In genomic region chr2:71457123-71457958, GRCh38 we compare ENCODE assay signal across 22 cellular contexts. TPM values are rescaled to one million over a fixed set of nuclear protein-coding genes. Genes with fewer than 3 reads are reported as not detected.
DNase-seq lines count a peak whose midpoint lies in the region; ATAC-seq and TF ChIP-seq lines count a peak whose summit lies in the region.
"Had no signal": no experiment of that assay in that cellular context is flagged by ENCODE, and none has a peak within 500 bp of the region (broad histone marks: within the 10 kb centered on the region; RNA-seq: fewer than 3 reads in every experiment).

No MANE protein-coding gene starts in this region.

- intact Hi-C loops in gastrocnemius medialis (cut with DNase I; ENCODE audit: low total_unique reads): loop anchor here (10.0 kb wide), 2 partner anchors 257 to 687 kb away; partner anchors contain the start of gene CYP26B1

- DNase-seq in HUDEP-2 (lab: John Stamatoyannopoulos, UW; ENCODE audit: unreplicated experiment in 76 of 76): peak in 63 of 76 experiments; percentile 8 to 79 (median 49)
- no peak for DNase-seq in endothelial cell (ENCODE audit: low spot score)
- no peak for DNase-seq in gastrocnemius medialis
- DNase-seq in NCI-H2029 treated with DMSO at 0.1 percent for 48 hours (lab: John Stamatoyannopoulos, UW): no peak
- no peak for DNase-seq in NCI-H2227 treated with DMSO at 0.1 percent for 48 hours (lab: John Stamatoyannopoulos, UW)
- no peak for DNase-seq in ureter (ENCODE audit: low spot score)
- DNase-seq: activated T-cell treated with anti-CD3 and anti-CD28 coated beads for 4 hours; aorta; central memory CD4-positive, alpha-beta T cell; HFFc6; Karpas-422; lower lobe of right lung; NCI-H1436 treated with DMSO at 0.1 percent for 48 hours; NCI-H2107; stimulated activated CD4-positive, alpha-beta T cell treated with anti-CD3 and anti-CD28 coated beads, Interleukin-2, amount 100 ng/mL, for 24 hours; upper lobe of left lung had no signal

- no peaks in the 10 kb centered on the region for H3K27me3 ChIP-seq in muscle layer of colon (ENCODE audit: control insufficient read depth in 1 of 2, insufficient read depth in 2 of 2, low read length in 2 of 2)
- no peaks in the 10 kb centered on the region for H3K27me3 ChIP-seq in gastrocnemius medialis
- H3K27me3 ChIP-seq: upper lobe of left lung had no signal

- no peaks in the 10 kb centered on the region for H3K36me3 ChIP-seq in muscle layer of colon (ENCODE audit: insufficient read depth, low read length)
- H3K36me3 ChIP-seq in gastrocnemius medialis: no peaks in the 10 kb centered on the region
- H3K36me3 ChIP-seq: lower lobe of right lung, upper lobe of left lung had no signal

- H3K4me1 ChIP-seq in muscle layer of colon (ENCODE audit: insufficient read depth, low read length) (peaks cover 50% of the 10 kb centered on the region), gastrocnemius medialis (peaks cover 86 to 90% of the 10 kb centered on the region in 2 donors)

- in situ Hi-C loops in gastrocnemius medialis (cut with MboI; ENCODE audit: low sequenced_read_pairs in 4 of 4): no loop called here

- H3K27ac ChIP-seq in muscle layer of colon (ENCODE audit: low read depth, low read length) (peak overlapping the region; percentile 88), gastrocnemius medialis (peak overlapping the region; percentile 92 to 99 (median 94))
- H3K27ac ChIP-seq: C4-2B, lower lobe of right lung, upper lobe of left lung had no signal

- peaks cover 24% of the 10 kb centered on the region for H3K36me3 Mint-ChIP-seq in endothelial cell (ENCODE audit: low read depth, unreplicated experiment)
- H3K36me3 Mint-ChIP-seq: activated naive CD8-positive, alpha-beta T cell had no signal

- H3K9me3 ChIP-seq in muscle layer of colon (ENCODE audit: low read length) (no peaks in the 10 kb centered on the region), gastrocnemius medialis (no peaks in the 10 kb centered on the region)
- H3K9me3 ChIP-seq: lower lobe of right lung, upper lobe of left lung had no signal

- H3K9me3 Mint-ChIP-seq in endothelial cell (ENCODE audit: unreplicated experiment): no peaks in the 10 kb centered on the region
- H3K9me3 Mint-ChIP-seq: HFFc6; T-helper 2 cell treated with Interferon-gamma antibody and Interleukin-4, amounts not matched to agents 5 μg/mL and 100 μg/mL, for 36 hours had no signal

- H3K4me3 ChIP-seq in muscle layer of colon (ENCODE audit: low read depth in 1 of 2, low read length in 2 of 2) (no peak overlapping the region), gastrocnemius medialis (no peak overlapping the region)
- H3K4me3 ChIP-seq: GM12878, lower lobe of right lung, upper lobe of left lung had no signal

- TF ChIP-seq CTCF in endothelial cell (IDR thresholded peaks at IDR 0.05; ENCODE audit: unreplicated experiment) (no peak), gastrocnemius medialis (IDR thresholded peaks at IDR 0.05 in 4 of 5, conservative IDR thresholded peaks at IDR 0.05 in 1 of 5) (no peak)

- H3K27me3 Mint-ChIP-seq in endothelial cell (ENCODE audit: unreplicated experiment): peaks cover 30% of the 10 kb centered on the region

- no peak overlapping the region for H3K9ac ChIP-seq in muscle layer of colon (ENCODE audit: low read length)

- peak overlapping the region; percentile 57 for H3K27ac Mint-ChIP-seq in endothelial cell (ENCODE audit: unreplicated experiment)
- H3K27ac Mint-ChIP-seq: activated naive CD8-positive, alpha-beta T cell; T-helper 2 cell treated with Interferon-gamma antibody and Interleukin-4, amounts not matched to agents 5 μg/mL and 100 μg/mL, for 36 hours had no signal

- TF ChIP-seq POLR2A in gastrocnemius medialis (IDR thresholded peaks at IDR 0.05): no peak

- ATAC-seq in gastrocnemius medialis: no peak
- ATAC-seq: GM12878, lower lobe of right lung had no signal

- H3K4me1 Mint-ChIP-seq in endothelial cell (ENCODE audit: unreplicated experiment): peaks cover 81% of the 10 kb centered on the region

- peak overlapping the region; percentile 65 for H3K4me3 Mint-ChIP-seq in endothelial cell (ENCODE audit: unreplicated experiment)
- H3K4me3 Mint-ChIP-seq: activated naive CD8-positive, alpha-beta T cell; HFFc6; T-helper 2 cell treated with Interferon-gamma antibody and Interleukin-4, amounts not matched to agents 5 μg/mL and 100 μg/mL, for 36 hours had no signal

RNA-seq across cellular contexts. Expression of gene DYSF, which starts 4.0 kb away (rescaled TPM):
- total RNA-seq in endothelial cell (ENCODE audit: unreplicated experiment) (566 TPM), gastrocnemius medialis (100 to 1,000 TPM in 2 of 4 donors, 10 to 100 TPM in 2; 40.7 to 267 (median 153) TPM), ureter (15.2 TPM)
- total RNA-seq: OCI-LY7 had no signal

Comparison
In these comparisons a context has a peak if more than half of its experiments do, and no peak if none do; other contexts are left out.
1. DNase-seq: peak in HUDEP-2 (63 of 76); none in endothelial cell (single experiment), gastrocnemius medialis (0 of 2), NCI-H2029 treated with DMSO at 0.1 percent for 48 hours (single experiment), NCI-H2227 treated with DMSO at 0.1 percent for 48 hours (single experiment) and ureter (single experiment).